In the genomic region with DNA sequence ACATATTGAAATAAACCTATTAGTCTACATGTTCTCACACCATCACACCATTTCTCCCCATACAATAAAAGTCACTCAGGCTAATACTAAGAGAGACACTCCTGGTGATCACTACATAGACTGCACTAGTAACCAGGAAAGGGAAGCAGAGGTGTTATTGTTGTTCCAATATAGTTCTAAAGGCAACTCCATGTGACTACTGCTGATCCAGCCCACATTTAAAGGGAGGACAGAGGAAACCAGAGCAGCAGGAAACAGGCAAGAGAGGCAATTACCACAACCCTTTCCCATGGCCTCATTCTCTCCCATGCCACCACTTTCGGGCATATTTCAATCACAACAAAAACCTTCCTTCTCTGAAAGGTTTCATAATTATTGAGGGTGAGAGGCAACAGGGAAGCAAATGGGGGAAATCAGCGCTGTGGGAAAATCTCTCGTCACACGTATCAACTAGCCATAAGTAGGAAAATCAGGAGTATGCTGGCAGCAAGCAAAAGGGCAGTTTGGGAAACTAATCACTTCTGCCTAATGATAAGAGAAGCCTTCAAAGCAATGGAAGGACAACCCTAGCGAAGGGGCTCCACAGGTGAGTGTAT, we compare ENCODE assay signal across 8 cellular contexts. TPM values are rescaled to one million over a fixed set of nuclear protein-coding genes. Genes with fewer than 3 reads are reported as not detected.
A peak's percentile ranks its signal among the peaks of the same experiment; 100 is the strongest.
DNase-seq lines count a peak whose midpoint lies in the region; ATAC-seq and TF ChIP-seq lines count a peak whose summit lies in the region.

No MANE protein-coding gene starts in this region.

- H3K27ac ChIP-seq in left ventricle myocardium inferior (replicated peaks) (peak overlapping the region; percentile 2), heart left ventricle (peak overlapping the region in 3 of 12 donors; percentile 20 to 90 (median 24)), hepatocyte (peak overlapping the region; percentile 50), upper lobe of left lung (peak overlapping the region in 2 of 4 donors; percentile 34 to 63)

- H3K9me3 ChIP-seq in left ventricle myocardium inferior (replicated peaks) (no peaks in the 10 kb centered on the region), heart left ventricle (no peaks in the 10 kb centered on the region), hepatocyte (ENCODE audit: low read depth) (no peaks in the 10 kb centered on the region), upper lobe of left lung (no peaks in the 10 kb centered on the region)

- TF ChIP-seq POLR2A in heart left ventricle (IDR thresholded peaks at IDR 0.05) (no peak), upper lobe of left lung (IDR thresholded peaks at IDR 0.05) (no peak)

- TF ChIP-seq CTCF in left ventricle myocardium inferior (IDR thresholded peaks at IDR 0.05; ENCODE audit: borderline replicate concordance) (no peak), heart left ventricle (IDR thresholded peaks at IDR 0.05) (no peak), WI38 (IDR thresholded peaks at IDR 0.05; ENCODE audit: low read depth, low read length) (no peak), hepatocyte (IDR thresholded peaks at IDR 0.05; ENCODE audit: poor library complexity) (no peak), upper lobe of left lung (IDR thresholded peaks at IDR 0.05) (no peak)

- DNase-seq in left ventricle myocardium inferior (no peak), heart left ventricle (no peak), hepatocyte (ENCODE audit: low spot score) (peak; percentile 27), upper lobe of left lung (no peak)

- no peaks in the 10 kb centered on the region for H3K9me2 ChIP-seq in hepatocyte (replicated peaks; ENCODE audit: insufficient read depth)

- TF ChIP-seq EP300 in upper lobe of left lung (IDR thresholded peaks at IDR 0.05), result no peak

- H3K36me3 ChIP-seq in left ventricle myocardium inferior (no peaks in the 10 kb centered on the region), heart left ventricle (peaks cover 0 to 10% (median 0%) of the 10 kb centered on the region in 9 donors), hepatocyte (replicated peaks; ENCODE audit: insufficient read depth, low read depth) (no peaks in the 10 kb centered on the region), upper lobe of left lung (peaks cover 0 to 4% (median 0%) of the 10 kb centered on the region in 4 donors)

- no peak overlapping the region for H2AFZ ChIP-seq in hepatocyte

- H3K4me1 ChIP-seq in left ventricle myocardium inferior (peaks cover 38% of the 10 kb centered on the region), heart left ventricle (peaks cover 3 to 32% (median 25%) of the 10 kb centered on the region in 12 donors), hepatocyte (ENCODE audit: insufficient read depth) (peaks cover 16% of the 10 kb centered on the region), upper lobe of left lung (peaks cover 21 to 33% (median 23%) of the 10 kb centered on the region in 4 donors)

- H3K4me3 ChIP-seq in left ventricle myocardium inferior (peak overlapping the region; percentile 99), heart left ventricle (peak overlapping the region in 4 of 12 donors; percentile 23 to 99 (median 78)), WI38 (ENCODE audit: low read depth, low read length) (peak overlapping the region; percentile 94), hepatocyte (peak overlapping the region; percentile 42), upper lobe of left lung (peak overlapping the region in 3 of 4 donors; percentile 3 to 96 (median 81))

- no peak for ATAC-seq in heart left ventricle
- ATAC-seq in upper lobe of left lung (ENCODE audit: low FRiP score in 2 of 2), result no peak
- ATAC-seq in HG03457 (IDR thresholded peaks at IDR 0.05; ENCODE audit: unreplicated experiment), result no peak
- no peak for ATAC-seq in GM21381 (IDR thresholded peaks at IDR 0.05; ENCODE audit: unreplicated experiment)
- no peak for ATAC-seq in HG03378 (IDR thresholded peaks at IDR 0.05; ENCODE audit: unreplicated experiment)

- peaks cover 36% of the 10 kb centered on the region for H4K20me1 ChIP-seq in hepatocyte (ENCODE audit: insufficient read depth, poor library complexity, severe bottlenecking)

- peak overlapping the region; percentile 80 for H3K4me2 ChIP-seq in hepatocyte

- intact Hi-C loops in left ventricle myocardium inferior (cut with micrococcal nuclease), result no loop called here
- intact Hi-C loops in heart left ventricle (cut with DNase I), result loop anchor here in 4 of 10 donors (5.0 to 10.0 kb wide), 4 partner anchors 78 to 232 kb away; a partner anchor contains a TSS

- no peaks in the 10 kb centered on the region for H3K27me3 ChIP-seq in left ventricle myocardium inferior (ENCODE audit: low read depth)
- no peaks in the 10 kb centered on the region for H3K27me3 ChIP-seq in heart left ventricle
- H3K27me3 ChIP-seq in hepatocyte, result no peaks in the 10 kb centered on the region
- no peaks in the 10 kb centered on the region for H3K27me3 ChIP-seq in upper lobe of left lung

- peaks cover 66% of the 10 kb centered on the region for H3K79me2 ChIP-seq in hepatocyte

- 38 to 48% (median 47%) methylated on average over 5 of the region's 5 CpGs for WGBS in heart left ventricle, 4 donors
- WGBS in hepatocyte (ENCODE audit: low lambda C conversion rate, missing lambda C conversion rate), result 58% methylated on average over 5 of the region's 5 CpGs
- WGBS in upper lobe of left lung, 2 donors, result 34 to 66% methylated on average over 5 of the region's 5 CpGs

RNA-seq across cellular contexts. Expression of a gene that starts 1.8 kb away (rescaled TPM):
- total RNA-seq in left ventricle myocardium inferior, result 26.4 TPM
- 10 to 100 TPM; 22.6 to 36.2 (median 30.7) TPM for total RNA-seq in heart left ventricle
- 10 to 100 TPM; 12.9 to 15.2 TPM for polyA plus RNA-seq in heart left ventricle
- total RNA-seq in hepatocyte, result 22.9 and 24.9 TPM in 2 replicates
- 22.4 and 31.2 TPM in 2 replicates for polyA plus RNA-seq in hepatocyte
- 10 to 100 TPM; 22.3 to 48.2 (median 35.3) TPM for total RNA-seq in upper lobe of left lung
